In the genomic region with DNA sequence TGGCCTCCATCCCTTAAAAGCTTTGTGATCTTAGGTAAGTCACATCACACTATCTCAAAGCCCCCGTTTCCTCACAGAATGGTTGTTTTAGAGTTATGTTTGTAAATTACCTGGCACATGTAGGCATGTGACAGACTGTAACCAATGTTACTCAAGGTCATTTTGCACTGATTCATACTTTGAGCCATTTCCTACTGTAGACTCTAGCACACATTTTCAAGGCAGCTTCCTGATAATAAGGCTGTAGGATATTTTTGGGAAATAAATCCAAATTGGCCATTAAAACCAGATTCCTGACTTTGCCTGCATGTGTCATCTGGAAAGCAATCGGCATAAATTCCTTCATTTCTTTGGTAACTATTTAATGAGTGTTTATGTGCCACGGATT, we compare ENCODE assay signal across 1 cellular context.
TF ChIP-seq lines count a peak whose summit lies in the region.

No MANE protein-coding gene starts in this region.

TF ChIP-seq in HepG2, 621 proteins besides CTCF, POLR2A, EP300 and RAD21 (continues in another document):
- TF ChIP-seq, protein P1, sequence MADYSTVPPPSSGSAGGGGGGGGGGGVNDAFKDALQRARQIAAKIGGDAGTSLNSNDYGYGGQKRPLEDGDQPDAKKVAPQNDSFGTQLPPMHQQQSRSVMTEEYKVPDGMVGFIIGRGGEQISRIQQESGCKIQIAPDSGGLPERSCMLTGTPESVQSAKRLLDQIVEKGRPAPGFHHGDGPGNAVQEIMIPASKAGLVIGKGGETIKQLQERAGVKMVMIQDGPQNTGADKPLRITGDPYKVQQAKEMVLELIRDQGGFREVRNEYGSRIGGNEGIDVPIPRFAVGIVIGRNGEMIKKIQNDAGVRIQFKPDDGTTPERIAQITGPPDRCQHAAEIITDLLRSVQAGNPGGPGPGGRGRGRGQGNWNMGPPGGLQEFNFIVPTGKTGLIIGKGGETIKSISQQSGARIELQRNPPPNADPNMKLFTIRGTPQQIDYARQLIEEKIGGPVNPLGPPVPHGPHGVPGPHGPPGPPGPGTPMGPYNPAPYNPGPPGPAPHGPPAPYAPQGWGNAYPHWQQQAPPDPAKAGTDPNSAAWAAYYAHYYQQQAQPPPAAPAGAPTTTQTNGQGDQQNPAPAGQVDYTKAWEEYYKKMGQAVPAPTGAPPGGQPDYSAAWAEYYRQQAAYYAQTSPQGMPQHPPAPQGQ (CRISPR knock-in tag; IDR thresholded peaks at IDR 0.05; ENCODE audit: borderline replicate concordance) = no peak
- TF ChIP-seq, protein P2, sequence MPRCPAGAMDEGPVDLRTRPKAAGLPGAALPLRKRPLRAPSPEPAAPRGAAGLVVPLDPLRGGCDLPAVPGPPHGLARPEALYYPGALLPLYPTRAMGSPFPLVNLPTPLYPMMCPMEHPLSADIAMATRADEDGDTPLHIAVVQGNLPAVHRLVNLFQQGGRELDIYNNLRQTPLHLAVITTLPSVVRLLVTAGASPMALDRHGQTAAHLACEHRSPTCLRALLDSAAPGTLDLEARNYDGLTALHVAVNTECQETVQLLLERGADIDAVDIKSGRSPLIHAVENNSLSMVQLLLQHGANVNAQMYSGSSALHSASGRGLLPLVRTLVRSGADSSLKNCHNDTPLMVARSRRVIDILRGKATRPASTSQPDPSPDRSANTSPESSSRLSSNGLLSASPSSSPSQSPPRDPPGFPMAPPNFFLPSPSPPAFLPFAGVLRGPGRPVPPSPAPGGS (CRISPR knock-in tag; IDR thresholded peaks at IDR 0.05) = no peak
- TF ChIP-seq NRL (CRISPR knock-in tag; IDR thresholded peaks at IDR 0.05; ENCODE audit: borderline replicate concordance) = no peak
- no peak for TF ChIP-seq MEF2D (CRISPR knock-in tag; IDR thresholded peaks at IDR 0.05)
- TF ChIP-seq ZNF652 (CRISPR knock-in tag; IDR thresholded peaks at IDR 0.05; ENCODE audit: borderline replicate concordance, low read depth) = no peak
- no peak for TF ChIP-seq ZNF878 (CRISPR knock-in tag; IDR thresholded peaks at IDR 0.05)
- 0 out of 2 replicates have a peak, but pooled peaks have one; percentile 6 for TF ChIP-seq RNF2 (conservative IDR thresholded peaks at IDR 0.05; ENCODE audit: low read depth)
- TF ChIP-seq HMG20B (CRISPR knock-in tag; conservative IDR thresholded peaks at IDR 0.05) = 0 out of 2 replicates have a peak, but pooled peaks have one; percentile 22
- no peak for TF ChIP-seq ZNF432 (CRISPR knock-in tag; IDR thresholded peaks at IDR 0.05; ENCODE audit: borderline replicate concordance)
- TF ChIP-seq ZNF317 (CRISPR knock-in tag; IDR thresholded peaks at IDR 0.05) = no peak
- TF ChIP-seq, protein P3, sequence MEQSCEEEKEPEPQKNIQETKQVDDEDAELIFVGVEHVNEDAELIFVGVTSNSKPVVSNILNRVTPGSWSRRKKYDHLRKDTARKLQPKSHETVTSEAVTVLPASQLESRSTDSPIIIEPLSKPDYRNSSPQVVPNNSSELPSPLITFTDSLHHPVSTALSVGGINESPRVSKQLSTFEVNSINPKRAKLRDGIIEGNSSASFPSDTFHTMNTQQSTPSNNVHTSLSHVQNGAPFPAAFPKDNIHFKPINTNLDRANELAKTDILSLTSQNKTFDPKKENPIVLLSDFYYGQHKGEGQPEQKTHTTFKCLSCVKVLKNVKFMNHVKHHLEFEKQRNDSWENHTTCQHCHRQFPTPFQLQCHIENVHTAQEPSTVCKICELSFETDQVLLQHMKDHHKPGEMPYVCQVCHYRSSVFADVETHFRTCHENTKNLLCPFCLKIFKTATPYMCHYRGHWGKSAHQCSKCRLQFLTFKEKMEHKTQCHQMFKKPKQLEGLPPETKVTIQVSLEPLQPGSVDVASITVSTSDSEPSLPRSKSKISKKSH (CRISPR knock-in tag; IDR thresholded peaks at IDR 0.05; ENCODE audit: borderline replicate concordance) = no peak
- TF ChIP-seq, protein P4, sequence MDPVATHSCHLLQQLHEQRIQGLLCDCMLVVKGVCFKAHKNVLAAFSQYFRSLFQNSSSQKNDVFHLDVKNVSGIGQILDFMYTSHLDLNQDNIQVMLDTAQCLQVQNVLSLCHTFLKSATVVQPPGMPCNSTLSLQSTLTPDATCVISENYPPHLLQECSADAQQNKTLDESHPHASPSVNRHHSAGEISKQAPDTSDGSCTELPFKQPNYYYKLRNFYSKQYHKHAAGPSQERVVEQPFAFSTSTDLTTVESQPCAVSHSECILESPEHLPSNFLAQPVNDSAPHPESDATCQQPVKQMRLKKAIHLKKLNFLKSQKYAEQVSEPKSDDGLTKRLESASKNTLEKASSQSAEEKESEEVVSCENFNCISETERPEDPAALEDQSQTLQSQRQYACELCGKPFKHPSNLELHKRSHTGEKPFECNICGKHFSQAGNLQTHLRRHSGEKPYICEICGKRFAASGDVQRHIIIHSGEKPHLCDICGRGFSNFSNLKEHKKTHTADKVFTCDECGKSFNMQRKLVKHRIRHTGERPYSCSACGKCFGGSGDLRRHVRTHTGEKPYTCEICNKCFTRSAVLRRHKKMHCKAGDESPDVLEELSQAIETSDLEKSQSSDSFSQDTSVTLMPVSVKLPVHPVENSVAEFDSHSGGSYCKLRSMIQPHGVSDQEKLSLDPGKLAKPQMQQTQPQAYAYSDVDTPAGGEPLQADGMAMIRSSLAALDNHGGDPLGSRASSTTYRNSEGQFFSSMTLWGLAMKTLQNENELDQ (CRISPR knock-in tag; IDR thresholded peaks at IDR 0.05; ENCODE audit: borderline replicate concordance) = no peak
- no peak for TF ChIP-seq TSC22D2 (CRISPR knock-in tag; IDR thresholded peaks at IDR 0.05; ENCODE audit: borderline replicate concordance)
- TF ChIP-seq RARA (CRISPR knock-in tag; IDR thresholded peaks at IDR 0.05) = 0 out of 2 replicates have a peak, but pooled peaks have one; percentile 14
- TF ChIP-seq ZFX (CRISPR knock-in tag; IDR thresholded peaks at IDR 0.05; ENCODE audit: low read depth) = no peak
- TF ChIP-seq SIN3A (IDR thresholded peaks at IDR 0.05; ENCODE audit: borderline replicate concordance, low read depth, low read length) = no peak
- no peak for TF ChIP-seq ZNF382 (CRISPR knock-in tag; IDR thresholded peaks at IDR 0.05; ENCODE audit: borderline replicate concordance)
- TF ChIP-seq, protein P5, sequence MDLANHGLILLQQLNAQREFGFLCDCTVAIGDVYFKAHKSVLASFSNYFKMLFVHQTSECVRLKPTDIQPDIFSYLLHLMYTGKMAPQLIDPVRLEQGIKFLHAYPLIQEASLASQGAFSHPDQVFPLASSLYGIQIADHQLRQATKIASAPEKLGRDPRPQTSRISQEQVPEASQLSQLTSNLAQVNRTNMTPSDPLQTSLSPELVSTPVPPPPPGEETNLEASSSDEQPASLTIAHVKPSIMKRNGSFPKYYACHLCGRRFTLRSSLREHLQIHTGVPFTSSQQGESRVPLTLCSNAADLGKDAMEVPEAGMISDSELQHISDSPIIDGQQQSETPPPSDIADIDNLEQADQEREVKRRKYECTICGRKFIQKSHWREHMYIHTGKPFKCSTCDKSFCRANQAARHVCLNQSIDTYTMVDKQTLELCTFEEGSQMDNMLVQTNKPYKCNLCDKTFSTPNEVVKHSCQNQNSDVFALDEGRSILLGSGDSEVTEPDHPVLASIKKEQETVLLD (CRISPR knock-in tag; IDR thresholded peaks at IDR 0.05; ENCODE audit: low read depth) = no peak
- TF ChIP-seq, protein P6, sequence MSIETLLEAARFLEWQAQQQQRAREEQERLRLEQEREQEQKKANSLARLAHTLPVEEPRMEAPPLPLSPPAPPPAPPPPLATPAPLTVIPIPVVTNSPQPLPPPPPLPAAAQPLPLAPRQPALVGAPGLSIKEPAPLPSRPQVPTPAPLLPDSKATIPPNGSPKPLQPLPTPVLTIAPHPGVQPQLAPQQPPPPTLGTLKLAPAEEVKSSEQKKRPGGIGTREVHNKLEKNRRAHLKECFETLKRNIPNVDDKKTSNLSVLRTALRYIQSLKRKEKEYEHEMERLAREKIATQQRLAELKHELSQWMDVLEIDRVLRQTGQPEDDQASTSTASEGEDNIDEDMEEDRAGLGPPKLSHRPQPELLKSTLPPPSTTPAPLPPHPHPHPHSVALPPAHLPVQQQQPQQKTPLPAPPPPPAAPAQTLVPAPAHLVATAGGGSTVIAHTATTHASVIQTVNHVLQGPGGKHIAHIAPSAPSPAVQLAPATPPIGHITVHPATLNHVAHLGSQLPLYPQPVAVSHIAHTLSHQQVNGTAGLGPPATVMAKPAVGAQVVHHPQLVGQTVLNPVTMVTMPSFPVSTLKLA (IDR thresholded peaks at IDR 0.05) = no peak
- no peak for TF ChIP-seq SUZ12 (IDR thresholded peaks at IDR 0.05; ENCODE audit: low read depth, low read length)
- TF ChIP-seq, protein P7, sequence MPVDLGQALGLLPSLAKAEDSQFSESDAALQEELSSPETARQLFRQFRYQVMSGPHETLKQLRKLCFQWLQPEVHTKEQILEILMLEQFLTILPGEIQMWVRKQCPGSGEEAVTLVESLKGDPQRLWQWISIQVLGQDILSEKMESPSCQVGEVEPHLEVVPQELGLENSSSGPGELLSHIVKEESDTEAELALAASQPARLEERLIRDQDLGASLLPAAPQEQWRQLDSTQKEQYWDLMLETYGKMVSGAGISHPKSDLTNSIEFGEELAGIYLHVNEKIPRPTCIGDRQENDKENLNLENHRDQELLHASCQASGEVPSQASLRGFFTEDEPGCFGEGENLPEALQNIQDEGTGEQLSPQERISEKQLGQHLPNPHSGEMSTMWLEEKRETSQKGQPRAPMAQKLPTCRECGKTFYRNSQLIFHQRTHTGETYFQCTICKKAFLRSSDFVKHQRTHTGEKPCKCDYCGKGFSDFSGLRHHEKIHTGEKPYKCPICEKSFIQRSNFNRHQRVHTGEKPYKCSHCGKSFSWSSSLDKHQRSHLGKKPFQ (CRISPR knock-in tag; IDR thresholded peaks at IDR 0.05; ENCODE audit: insufficient replicate concordance) = no peak
- TF ChIP-seq JUND (CRISPR knock-in tag; IDR thresholded peaks at IDR 0.05) = no peak
- no peak for TF ChIP-seq ZNF101 (CRISPR knock-in tag; IDR thresholded peaks at IDR 0.05; ENCODE audit: borderline replicate concordance, low read depth)
- TF ChIP-seq KLF12 (CRISPR knock-in tag; IDR thresholded peaks at IDR 0.05; ENCODE audit: borderline replicate concordance) = no peak
- TF ChIP-seq, protein P8, sequence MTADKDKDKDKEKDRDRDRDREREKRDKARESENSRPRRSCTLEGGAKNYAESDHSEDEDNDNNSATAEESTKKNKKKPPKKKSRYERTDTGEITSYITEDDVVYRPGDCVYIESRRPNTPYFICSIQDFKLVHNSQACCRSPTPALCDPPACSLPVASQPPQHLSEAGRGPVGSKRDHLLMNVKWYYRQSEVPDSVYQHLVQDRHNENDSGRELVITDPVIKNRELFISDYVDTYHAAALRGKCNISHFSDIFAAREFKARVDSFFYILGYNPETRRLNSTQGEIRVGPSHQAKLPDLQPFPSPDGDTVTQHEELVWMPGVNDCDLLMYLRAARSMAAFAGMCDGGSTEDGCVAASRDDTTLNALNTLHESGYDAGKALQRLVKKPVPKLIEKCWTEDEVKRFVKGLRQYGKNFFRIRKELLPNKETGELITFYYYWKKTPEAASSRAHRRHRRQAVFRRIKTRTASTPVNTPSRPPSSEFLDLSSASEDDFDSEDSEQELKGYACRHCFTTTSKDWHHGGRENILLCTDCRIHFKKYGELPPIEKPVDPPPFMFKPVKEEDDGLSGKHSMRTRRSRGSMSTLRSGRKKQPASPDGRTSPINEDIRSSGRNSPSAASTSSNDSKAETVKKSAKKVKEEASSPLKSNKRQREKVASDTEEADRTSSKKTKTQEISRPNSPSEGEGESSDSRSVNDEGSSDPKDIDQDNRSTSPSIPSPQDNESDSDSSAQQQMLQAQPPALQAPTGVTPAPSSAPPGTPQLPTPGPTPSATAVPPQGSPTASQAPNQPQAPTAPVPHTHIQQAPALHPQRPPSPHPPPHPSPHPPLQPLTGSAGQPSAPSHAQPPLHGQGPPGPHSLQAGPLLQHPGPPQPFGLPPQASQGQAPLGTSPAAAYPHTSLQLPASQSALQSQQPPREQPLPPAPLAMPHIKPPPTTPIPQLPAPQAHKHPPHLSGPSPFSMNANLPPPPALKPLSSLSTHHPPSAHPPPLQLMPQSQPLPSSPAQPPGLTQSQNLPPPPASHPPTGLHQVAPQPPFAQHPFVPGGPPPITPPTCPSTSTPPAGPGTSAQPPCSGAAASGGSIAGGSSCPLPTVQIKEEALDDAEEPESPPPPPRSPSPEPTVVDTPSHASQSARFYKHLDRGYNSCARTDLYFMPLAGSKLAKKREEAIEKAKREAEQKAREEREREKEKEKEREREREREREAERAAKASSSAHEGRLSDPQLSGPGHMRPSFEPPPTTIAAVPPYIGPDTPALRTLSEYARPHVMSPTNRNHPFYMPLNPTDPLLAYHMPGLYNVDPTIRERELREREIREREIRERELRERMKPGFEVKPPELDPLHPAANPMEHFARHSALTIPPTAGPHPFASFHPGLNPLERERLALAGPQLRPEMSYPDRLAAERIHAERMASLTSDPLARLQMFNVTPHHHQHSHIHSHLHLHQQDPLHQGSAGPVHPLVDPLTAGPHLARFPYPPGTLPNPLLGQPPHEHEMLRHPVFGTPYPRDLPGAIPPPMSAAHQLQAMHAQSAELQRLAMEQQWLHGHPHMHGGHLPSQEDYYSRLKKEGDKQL (CRISPR knock-in tag; IDR thresholded peaks at IDR 0.05; ENCODE audit: low read depth) = no peak
- TF ChIP-seq, protein P9, sequence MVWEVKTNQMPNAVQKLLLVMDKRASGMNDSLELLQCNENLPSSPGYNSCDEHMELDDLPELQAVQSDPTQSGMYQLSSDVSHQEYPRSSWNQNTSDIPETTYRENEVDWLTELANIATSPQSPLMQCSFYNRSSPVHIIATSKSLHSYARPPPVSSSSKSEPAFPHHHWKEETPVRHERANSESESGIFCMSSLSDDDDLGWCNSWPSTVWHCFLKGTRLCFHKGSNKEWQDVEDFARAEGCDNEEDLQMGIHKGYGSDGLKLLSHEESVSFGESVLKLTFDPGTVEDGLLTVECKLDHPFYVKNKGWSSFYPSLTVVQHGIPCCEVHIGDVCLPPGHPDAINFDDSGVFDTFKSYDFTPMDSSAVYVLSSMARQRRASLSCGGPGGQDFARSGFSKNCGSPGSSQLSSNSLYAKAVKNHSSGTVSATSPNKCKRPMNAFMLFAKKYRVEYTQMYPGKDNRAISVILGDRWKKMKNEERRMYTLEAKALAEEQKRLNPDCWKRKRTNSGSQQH (CRISPR knock-in tag; IDR thresholded peaks at IDR 0.05; ENCODE audit: low read depth) = no peak
- no peak for TF ChIP-seq KDM4B (CRISPR knock-in tag; IDR thresholded peaks at IDR 0.05)
- TF ChIP-seq HNRNPLL (IDR thresholded peaks at IDR 0.05; ENCODE audit: low read depth, low read length, poor library complexity, severe bottlenecking) = no peak
- TF ChIP-seq, protein P10, sequence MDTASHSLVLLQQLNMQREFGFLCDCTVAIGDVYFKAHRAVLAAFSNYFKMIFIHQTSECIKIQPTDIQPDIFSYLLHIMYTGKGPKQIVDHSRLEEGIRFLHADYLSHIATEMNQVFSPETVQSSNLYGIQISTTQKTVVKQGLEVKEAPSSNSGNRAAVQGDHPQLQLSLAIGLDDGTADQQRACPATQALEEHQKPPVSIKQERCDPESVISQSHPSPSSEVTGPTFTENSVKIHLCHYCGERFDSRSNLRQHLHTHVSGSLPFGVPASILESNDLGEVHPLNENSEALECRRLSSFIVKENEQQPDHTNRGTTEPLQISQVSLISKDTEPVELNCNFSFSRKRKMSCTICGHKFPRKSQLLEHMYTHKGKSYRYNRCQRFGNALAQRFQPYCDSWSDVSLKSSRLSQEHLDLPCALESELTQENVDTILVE (CRISPR knock-in tag; IDR thresholded peaks at IDR 0.05) = no peak
- TF ChIP-seq, protein P11, sequence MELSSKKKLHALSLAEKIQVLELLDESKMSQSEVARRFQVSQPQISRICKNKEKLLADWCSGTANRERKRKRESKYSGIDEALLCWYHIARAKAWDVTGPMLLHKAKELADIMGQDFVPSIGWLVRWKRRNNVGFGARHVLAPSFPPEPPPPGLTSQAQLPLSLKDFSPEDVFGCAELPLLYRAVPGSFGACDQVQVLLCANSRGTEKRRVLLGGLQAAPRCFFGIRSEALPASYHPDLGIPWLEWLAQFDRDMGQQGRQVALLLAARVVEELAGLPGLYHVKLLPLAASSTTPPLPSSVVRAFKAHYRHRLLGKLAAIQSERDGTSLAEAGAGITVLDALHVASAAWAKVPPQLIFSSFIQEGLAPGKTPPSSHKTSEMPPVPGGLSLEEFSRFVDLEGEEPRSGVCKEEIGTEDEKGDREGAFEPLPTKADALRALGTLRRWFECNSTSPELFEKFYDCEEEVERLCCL (CRISPR knock-in tag; IDR thresholded peaks at IDR 0.05; ENCODE audit: borderline replicate concordance) = no peak
